25 cellular contexts compared by ENCODE assay signal in the genomic region with DNA sequence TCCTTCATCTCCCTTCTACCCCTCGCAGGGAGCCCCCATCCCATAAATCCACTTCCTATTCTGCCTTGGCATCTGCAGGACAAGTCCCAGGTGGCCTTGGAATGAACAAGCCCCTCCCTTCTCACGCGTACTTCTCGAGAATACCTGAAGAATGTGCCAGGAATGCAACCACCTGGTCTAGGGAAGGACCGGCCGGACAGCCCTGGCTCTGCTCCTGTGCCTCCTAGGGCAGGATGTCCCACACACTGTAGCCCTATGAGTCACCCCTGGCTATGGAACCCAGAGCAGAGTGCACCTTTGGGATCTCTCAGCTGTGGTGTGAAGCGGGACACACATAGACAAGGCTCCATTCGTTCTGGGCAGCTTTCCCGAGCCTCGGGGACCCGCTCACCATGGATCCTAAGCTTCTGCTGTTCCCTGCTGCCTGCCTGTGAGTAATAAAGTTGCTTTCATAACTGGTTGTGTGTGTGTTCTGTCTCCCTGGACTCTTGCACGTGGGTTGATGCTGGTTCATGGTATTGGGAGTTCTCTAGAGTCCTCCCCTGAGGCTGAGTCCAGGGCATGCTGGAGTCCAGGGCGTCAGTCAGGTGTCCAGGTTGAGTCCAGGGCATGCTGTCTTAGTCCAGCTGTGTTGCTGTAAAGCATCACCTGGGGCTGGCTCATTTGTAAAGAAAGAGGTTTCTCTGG. TPM values are rescaled to one million over a fixed set of nuclear protein-coding genes. Genes with fewer than 3 reads are reported as not detected.
DNase-seq lines count a peak whose midpoint lies in the region; ATAC-seq, FAIRE-seq and TF ChIP-seq lines count a peak whose summit lies in the region.
"Had no signal": no experiment of that assay in that cellular context is flagged by ENCODE, and none has a peak within 500 bp of the region (broad histone marks: within the 10 kb centered on the region; RNA-seq: fewer than 3 reads in every experiment).

No MANE protein-coding gene starts in this region.

- H3K9me3 ChIP-seq in H9 (ENCODE audit: control insufficient read depth, low read depth, low read length), result no peaks in the 10 kb centered on the region
- H3K9me3 ChIP-seq in keratinocyte (ENCODE audit: control insufficient read depth, low read depth, low read length), result peaks cover 2% of the 10 kb centered on the region
- H3K9me3 ChIP-seq: breast epithelium, heart right ventricle, ovary, uterus had no signal

- H3K27me3 ChIP-seq in H9 (ENCODE audit: insufficient read depth, low read length), result no peaks in the 10 kb centered on the region; the same call in 1 of the 2 replicates
- H3K27me3 ChIP-seq in keratinocyte (ENCODE audit: control insufficient read depth, extremely low read depth, insufficient read depth, low read length), result peaks cover 9% of the 10 kb centered on the region
- H3K27me3 ChIP-seq: ovary, uterus had no signal

- H3K56ac ChIP-seq in H9 (ENCODE audit: insufficient read length, low read depth, low read length), result no peak overlapping the region

- H3K27me3 Mint-ChIP-seq in H9 (ENCODE audit: low read depth), result peaks cover 59% of the 10 kb centered on the region
- H3K27me3 Mint-ChIP-seq in progenitor cell of endocrine pancreas, result peaks cover 59% of the 10 kb centered on the region
- H3K27me3 Mint-ChIP-seq in activated CD4-positive, alpha-beta T cell treated with anti-CD3 and anti-CD28 coated beads for 36 hours, result peaks cover 10% of the 10 kb centered on the region

- H3K4ac ChIP-seq in H9 (ENCODE audit: low read depth, low read length), result no peak overlapping the region

- no peak overlapping the region for H4K91ac ChIP-seq in H9 (ENCODE audit: insufficient read length, low read depth, low read length)

- TF ChIP-seq CTCF in H9 (conservative IDR thresholded peaks at IDR 0.05), result no peak
- TF ChIP-seq CTCF in keratinocyte (optimal IDR thresholded peaks at IDR 0.05 in 1 of 3, IDR thresholded peaks at IDR 0.05 in 1 of 3, conservative IDR thresholded peaks at IDR 0.05 in 1 of 3; ENCODE audit: extremely low read depth in 1 of 3, insufficient read depth in 2 of 3, low read length in 3 of 3), result no peak
- TF ChIP-seq CTCF in progenitor cell of endocrine pancreas (IDR thresholded peaks at IDR 0.05; ENCODE audit: unreplicated experiment), result no peak

- no peak overlapping the region for H4K5ac ChIP-seq in H9 (ENCODE audit: insufficient read length, low read depth, low read length)

- H3K9ac ChIP-seq in H9 (ENCODE audit: extremely low read depth, insufficient read length, low read length) (no peak overlapping the region), keratinocyte (ENCODE audit: control insufficient read depth, extremely low read depth, insufficient read depth, low read length) (no peak overlapping the region)

- H2BK5ac ChIP-seq in H9 (ENCODE audit: insufficient read length, low read length), result no peak overlapping the region

- H3K27ac Mint-ChIP-seq in H9, result no peak overlapping the region
- H3K27ac Mint-ChIP-seq in progenitor cell of endocrine pancreas, result peak overlapping the region; percentile 47
- no peak overlapping the region for H3K27ac Mint-ChIP-seq in activated CD4-positive, alpha-beta T cell treated with anti-CD3 and anti-CD28 coated beads for 36 hours
- H3K27ac Mint-ChIP-seq: activated CD4-positive, alpha-beta memory T cell treated with anti-CD3 and anti-CD28 coated beads for 36 hours; activated T-helper 1 cell treated with anti-CD3 and anti-CD28 coated beads, Interleukin-12 subunit alpha, Interleukin-12 subunit beta, Interleukin-2, Interleukin-4 antibody, amounts not matched to agents 30 ng/mL and 10 ng/mL and 1 ng/mL, durations not matched to agents 14 hours and 24 hours and 36 hours; stimulated activated naive CD8-positive, alpha-beta T cell treated with anti-CD3 and anti-CD28 coated beads, Interleukin-15, Interleukin-2, amounts not matched to agents 100 ng/mL and 50 ng/mL, for 24 hours had no signal

- H3K36me3 Mint-ChIP-seq in H9 (ENCODE audit: insufficient read depth in 1 of 3, low read depth in 3 of 3) (no peaks in the 10 kb centered on the region; a peak in 1 of 7 replicates), progenitor cell of endocrine pancreas (ENCODE audit: insufficient read depth) (no peaks in the 10 kb centered on the region)
- H3K36me3 Mint-ChIP-seq in activated CD4-positive, alpha-beta T cell treated with anti-CD3 and anti-CD28 coated beads for 36 hours (ENCODE audit: low read depth), result no peaks in the 10 kb centered on the region
- H3K36me3 Mint-ChIP-seq: activated CD4-positive, alpha-beta memory T cell treated with anti-CD3 and anti-CD28 coated beads for 36 hours; CD4-positive, alpha-beta memory T cell had no signal

- peaks cover 0 to 2% of the 10 kb centered on the region in 2 experiments; a peak in 1 of 5 replicates for H3K9me3 Mint-ChIP-seq in H9
- no peaks in the 10 kb centered on the region for H3K9me3 Mint-ChIP-seq in progenitor cell of endocrine pancreas (ENCODE audit: low read depth)
- H3K9me3 Mint-ChIP-seq in activated CD4-positive, alpha-beta T cell treated with anti-CD3 and anti-CD28 coated beads for 36 hours (ENCODE audit: low read depth), result no peaks in the 10 kb centered on the region
- H3K9me3 Mint-ChIP-seq: activated CD4-positive, alpha-beta memory T cell treated with anti-CD3 and anti-CD28 coated beads for 36 hours; activated T-helper 1 cell treated with anti-CD3 and anti-CD28 coated beads, Interleukin-12 subunit alpha, Interleukin-12 subunit beta, Interleukin-2, Interleukin-4 antibody, amounts not matched to agents 30 ng/mL and 10 ng/mL and 1 ng/mL, durations not matched to agents 14 hours and 24 hours and 36 hours; stimulated activated naive CD8-positive, alpha-beta T cell treated with anti-CD3 and anti-CD28 coated beads, Interleukin-15, Interleukin-2, amounts not matched to agents 100 ng/mL and 50 ng/mL, for 24 hours had no signal

- no peak overlapping the region for H3K23ac ChIP-seq in H9 (ENCODE audit: insufficient read length, low read depth, low read length)

- no peak overlapping the region for H2BK15ac ChIP-seq in H9 (ENCODE audit: low read depth, low read length)

- no peak overlapping the region for H2AK5ac ChIP-seq in H9 (ENCODE audit: insufficient read length, low read length)

- no peak overlapping the region for H3K18ac ChIP-seq in H9 (ENCODE audit: insufficient read length, low read depth, low read length)

- no peak for ATAC-seq in activated CD4-positive, alpha-beta T cell treated with anti-CD3 and anti-CD28 coated beads for 36 hours
- ATAC-seq: heart right ventricle, left cardiac atrium had no signal

- FAIRE-seq in keratinocyte (lab: Jason Lieb, UNC), result no peak

- peak overlapping the region; percentile 8; the same call in 1 of the 2 replicates for H3K14ac ChIP-seq in H9 (ENCODE audit: insufficient read depth, low read length)

- H3K23me2 ChIP-seq in H9 (ENCODE audit: insufficient read length, low read depth, low read length, poor library complexity, severe bottlenecking), result no peaks in the 10 kb centered on the region

- H3T11ph ChIP-seq in H9 (ENCODE audit: low read length), result no peak overlapping the region

- no peak overlapping the region for H2BK20ac ChIP-seq in H9 (ENCODE audit: low read depth, low read length, poor library complexity, severe bottlenecking)

- DNase-seq in H9, result peak; percentile 70
- peak; percentile 92 to 97 for DNase-seq in T47D (ENCODE audit: low read depth in 1 of 2, low spot score in 1 of 2)
- DNase-seq in keratinocyte (ENCODE audit: low read depth, low spot score), result peak; percentile 32
- DNase-seq in progenitor cell of endocrine pancreas (ENCODE audit: low spot score, unreplicated experiment), result no peak
- no peak for DNase-seq in activated CD4-positive, alpha-beta T cell treated with anti-CD3 and anti-CD28 coated beads for 4 hours
- no peak for DNase-seq in activated CD4-positive, alpha-beta T cell treated with anti-CD3 and anti-CD28 coated beads for 36 hours
- DNase-seq in stimulated activated CD4-positive, alpha-beta T cell treated with anti-CD3 and anti-CD28 coated beads, Interleukin-4, amount 100 ng/mL, for 24 hours, result no peak
- DNase-seq in occipital lobe (lab: John Stamatoyannopoulos, UW), result no peak
- DNase-seq: activated CD4-positive, alpha-beta memory T cell treated with anti-CD3 and anti-CD28 coated beads for 36 hours; CD4-positive, alpha-beta memory T cell; DMS79; heart right ventricle; left cardiac atrium; MV-4-11; NCI-H2081 treated with DMSO at 0.1 percent for 48 hours; NCI-H510A treated with DMSO at 0.1 percent for 48 hours; Right ventricle myocardium superior; stimulated activated CD4-positive, alpha-beta T cell treated with anti-CD3 and anti-CD28 coated beads, Interleukin-1b, Interleukin-23, amount 100 ng/mL, for 48 hours; uterus had no signal

- H3K4me1 ChIP-seq in H9 (ENCODE audit: insufficient read depth, low read length), result no peaks in the 10 kb centered on the region
- peaks cover 5% of the 10 kb centered on the region for H3K4me1 ChIP-seq in keratinocyte (ENCODE audit: control insufficient read depth, extremely low read depth, insufficient read depth, low read length)
- H3K4me1 ChIP-seq: breast epithelium, heart right ventricle, uterus had no signal

- in situ Hi-C loops in T47D (cut with HindIII; ENCODE audit: low pct_unique_long_range_greater_than_20kb, low sequenced_read_pairs), result no loop called here

- H3K79me1 ChIP-seq in H9 (ENCODE audit: insufficient read depth, low read depth, low read length, poor library complexity, severe bottlenecking), result no peaks in the 10 kb centered on the region

- intact Hi-C loops in activated CD4-positive, alpha-beta T cell treated with anti-CD3 and anti-CD28 coated beads for 36 hours (cut with DNase I, micrococcal nuclease), result no loop called here

- H3K27ac ChIP-seq in H9 (ENCODE audit: insufficient read length, low read depth, low read length) (no peak overlapping the region), keratinocyte (ENCODE audit: control insufficient read depth, insufficient read depth, low read length) (no peak overlapping the region)
- H3K27ac ChIP-seq: breast epithelium, heart right ventricle, ovary, uterus, VCaP had no signal

- no peaks in the 10 kb centered on the region for H3K9me1 ChIP-seq in keratinocyte (ENCODE audit: control insufficient read depth, extremely low read depth, insufficient read depth, low read length)

- H4K20me1 ChIP-seq in H9 (ENCODE audit: control insufficient read depth, insufficient read depth, insufficient read length) (no peaks in the 10 kb centered on the region), keratinocyte (ENCODE audit: control insufficient read depth, extremely low read depth, insufficient read depth, low read length) (no peaks in the 10 kb centered on the region)

- no peak overlapping the region for H4K8ac ChIP-seq in H9 (replicated peaks; ENCODE audit: insufficient read length, low read depth, low read length)

- WGBS in H9 (ENCODE audit: extremely low coverage, insufficient read length, low lambda C conversion rate), result no CpG with 5 or more reads among the region's 13 CpGs

- POLR2A ChIA-PET in activated CD4-positive, alpha-beta T cell treated with anti-CD3 and anti-CD28 coated beads for 36 hours (lab: Charles Lee), result no interaction called here

- H3K4me3 ChIP-seq in keratinocyte (ENCODE audit: control insufficient read depth in 2 of 3, extremely low read depth in 1 of 3, insufficient read depth in 2 of 3, low read depth in 1 of 3, low read length in 3 of 3), result no peak overlapping the region
- H3K4me3 ChIP-seq: breast epithelium, heart right ventricle, ovary, uterus had no signal

- H3K4me3 Mint-ChIP-seq in H9 (no peak overlapping the region), progenitor cell of endocrine pancreas (ENCODE audit: low read depth) (no peak overlapping the region)
- no peak overlapping the region for H3K4me3 Mint-ChIP-seq in activated CD4-positive, alpha-beta T cell treated with anti-CD3 and anti-CD28 coated beads for 36 hours
- H3K4me3 Mint-ChIP-seq: activated CD4-positive, alpha-beta memory T cell treated with anti-CD3 and anti-CD28 coated beads for 36 hours; activated T-helper 1 cell treated with anti-CD3 and anti-CD28 coated beads, Interleukin-12 subunit alpha, Interleukin-12 subunit beta, Interleukin-2, Interleukin-4 antibody, amounts not matched to agents 30 ng/mL and 10 ng/mL and 1 ng/mL, durations not matched to agents 14 hours and 24 hours and 36 hours; CD4-positive, alpha-beta memory T cell; stimulated activated naive CD8-positive, alpha-beta T cell treated with anti-CD3 and anti-CD28 coated beads, Interleukin-15, Interleukin-2, amounts not matched to agents 100 ng/mL and 50 ng/mL, for 24 hours had no signal

- H2AFZ ChIP-seq in H9 (ENCODE audit: low read length), result no peak overlapping the region
- H2AFZ ChIP-seq in keratinocyte (ENCODE audit: control insufficient read depth, low read length), result no peak overlapping the region

- CTCF ChIA-PET in activated CD4-positive, alpha-beta T cell treated with anti-CD3 and anti-CD28 coated beads for 36 hours (lab: Charles Lee), result no interaction called here

- no peak overlapping the region for H2BK120ac ChIP-seq in H9 (ENCODE audit: low read depth, low read length, poor library complexity, severe bottlenecking)

- no peak overlapping the region for H3K4me2 ChIP-seq in H9 (ENCODE audit: insufficient read depth, insufficient read length, low read length)
- no peak overlapping the region for H3K4me2 ChIP-seq in keratinocyte (ENCODE audit: control insufficient read depth, extremely low read depth, insufficient read depth, low read depth, low read length)

- H3K36me3 ChIP-seq in keratinocyte (ENCODE audit: control insufficient read depth in 2 of 2, extremely low read depth in 1 of 2, insufficient read depth in 2 of 2, low read length in 2 of 2), result no peaks in the 10 kb centered on the region
- H3K36me3 ChIP-seq: breast epithelium, heart right ventricle, ovary, uterus had no signal

- dilution Hi-C loops in keratinocyte (cut with MboI; ENCODE audit: extremely low pct_ligation_motif_present, low sequenced_read_pairs), result no loop called here

- H2BK12ac ChIP-seq in H9 (ENCODE audit: insufficient read length, low read depth, low read length), result no peak overlapping the region

- H3K79me2 ChIP-seq in H9 (ENCODE audit: insufficient read depth, low read length) (no peaks in the 10 kb centered on the region; the same call in 1 of the 2 replicates), keratinocyte (ENCODE audit: control insufficient read depth, insufficient read depth, low read length) (no peaks in the 10 kb centered on the region)

- H3K4me1 Mint-ChIP-seq in H9, result peaks cover 0 to 4% of the 10 kb centered on the region in 2 experiments; a peak in 1 of 4 replicates
- peaks cover 3% of the 10 kb centered on the region for H3K4me1 Mint-ChIP-seq in progenitor cell of endocrine pancreas (ENCODE audit: low read depth)
- H3K4me1 Mint-ChIP-seq in activated CD4-positive, alpha-beta T cell treated with anti-CD3 and anti-CD28 coated beads for 36 hours, result no peaks in the 10 kb centered on the region

RNA-seq across cellular contexts. Expression of gene PDE6B, which starts 7.6 kb away (rescaled TPM):
- 10.2 and 10.8 TPM in 2 replicates for total RNA-seq in H9 (2021)
- polyA plus RNA-seq in keratinocyte, result 0.08 to 0.09 TPM in 2 of 3 replicates, not detected in the other
- not detected for polyA plus RNA-seq in keratinocyte (2011; ENCODE audit: low read depth)
- polyA plus RNA-seq in keratinocyte (2011; cell fraction: cytosol; rRNA removed), result 0.09 and 0.17 TPM in 2 replicates
- polyA plus RNA-seq in keratinocyte (2011; cell fraction: nucleus; rRNA removed), result 0.04 TPM in 1 of 2 replicates, not detected in the other
- polyA plus RNA-seq in keratinocyte (2012; ENCODE audit: low replicate concordance), result not detected in 2 replicates
- polyA minus RNA-seq in keratinocyte, result not detected in 3 replicates
- not detected for polyA minus RNA-seq in keratinocyte (2011; cell fraction: cytosol; rRNA and poly(A)+ RNA removed)
- polyA minus RNA-seq in keratinocyte (2011; cell fraction: nucleus; rRNA and poly(A)+ RNA removed), result not detected in 2 replicates
- total RNA-seq in progenitor cell of endocrine pancreas, result 10.4 TPM in 2 replicates
- 10 to 100 TPM; 16.2 to 17.2 TPM for total RNA-seq in activated CD4-positive, alpha-beta T cell treated with anti-CD3 and anti-CD28 coated beads for 36 hours
- total RNA-seq in occipital lobe, result 5.6 TPM

RNA-seq across cellular contexts. Expression of gene TMEM271, which starts 41.7 kb away (rescaled TPM):
- total RNA-seq in H9 (2021) (0.09 TPM in 1 of 2 replicates, not detected in the other), progenitor cell of endocrine pancreas (not detected in 2 replicates), occipital lobe (23.6 TPM)
- not detected in 3 replicates for polyA plus RNA-seq in keratinocyte
- not detected for polyA plus RNA-seq in keratinocyte (2011; ENCODE audit: low read depth)
- not detected in 2 replicates for polyA plus RNA-seq in keratinocyte (2011; cell fraction: cytosol; rRNA removed)
- not detected in 2 replicates for polyA plus RNA-seq in keratinocyte (2011; cell fraction: nucleus; rRNA removed)
- not detected in 2 replicates for polyA plus RNA-seq in keratinocyte (2012; ENCODE audit: low replicate concordance)
- not detected in 3 replicates for polyA minus RNA-seq in keratinocyte
- polyA minus RNA-seq in keratinocyte (2011; cell fraction: cytosol; rRNA and poly(A)+ RNA removed), result not detected
- polyA minus RNA-seq in keratinocyte (2011; cell fraction: nucleus; rRNA and poly(A)+ RNA removed), result not detected in 2 replicates
- not detected for total RNA-seq in activated CD4-positive, alpha-beta T cell treated with anti-CD3 and anti-CD28 coated beads for 36 hours
- total RNA-seq: activated CD4-positive, alpha-beta memory T cell treated with anti-CD3 and anti-CD28 coated beads for 36 hours; activated T-helper 1 cell treated with anti-CD3 and anti-CD28 coated beads, Interleukin-12 subunit alpha, Interleukin-12 subunit beta, Interleukin-2, Interleukin-4 antibody, amounts not matched to agents 30 ng/mL and 10 ng/mL and 1 ng/mL, durations not matched to agents 14 hours and 24 hours and 36 hours; breast epithelium; CD4-positive, alpha-beta memory T cell; heart right ventricle; left cardiac atrium; ovary; Right ventricle myocardium superior; T-helper 1 cell treated with Interleukin-12 subunit alpha and Interleukin-12 subunit beta and Interleukin-4 antibody, amounts not matched to agents 30 ng/mL and 1 ng/mL, for 36 hours; uterus had no signal
- polyA plus RNA-seq: CD4-positive, alpha-beta memory T cell; heart right ventricle; ovary had no signal

RNA-seq across cellular contexts. Expression of gene ATP5ME, which starts 56.3 kb away (rescaled TPM):
- total RNA-seq in H9 (2021) (425 and 433 TPM in 2 replicates), progenitor cell of endocrine pancreas (235 and 236 TPM in 2 replicates), occipital lobe (62.2 TPM)
- 438 to 506 TPM (median 498 TPM) in 3 replicates for polyA plus RNA-seq in keratinocyte
- 767 TPM for polyA plus RNA-seq in keratinocyte (2011; ENCODE audit: low read depth)
- 470 and 607 TPM in 2 replicates for polyA plus RNA-seq in keratinocyte (2011; cell fraction: cytosol; rRNA removed)
- polyA plus RNA-seq in keratinocyte (2011; cell fraction: nucleus; rRNA removed), result 159 and 184 TPM in 2 replicates
- polyA plus RNA-seq in keratinocyte (2012; ENCODE audit: low replicate concordance), result 1,121 and 1,143 TPM in 2 replicates
- 91.8 to 178 TPM (median 141 TPM) in 3 replicates for polyA minus RNA-seq in keratinocyte
- 241 TPM for polyA minus RNA-seq in keratinocyte (2011; cell fraction: cytosol; rRNA and poly(A)+ RNA removed)
- polyA minus RNA-seq in keratinocyte (2011; cell fraction: nucleus; rRNA and poly(A)+ RNA removed), result 12.8 and 13.9 TPM in 2 replicates
- 100 to 1,000 TPM; 147 to 210 TPM for total RNA-seq in activated CD4-positive, alpha-beta T cell treated with anti-CD3 and anti-CD28 coated beads for 36 hours

RNA-seq across cellular contexts. Expression of gene MYL5, which starts 56.6 kb away (rescaled TPM):
- total RNA-seq in H9 (2021), result 18.0 and 18.4 TPM in 2 replicates
- 6.4 to 12.5 TPM (median 8.0 TPM) in 3 replicates for polyA plus RNA-seq in keratinocyte
- 5.7 TPM for polyA plus RNA-seq in keratinocyte (2011; ENCODE audit: low read depth)
- polyA plus RNA-seq in keratinocyte (2011; cell fraction: cytosol; rRNA removed), result 6.8 and 10.3 TPM in 2 replicates
- polyA plus RNA-seq in keratinocyte (2011; cell fraction: nucleus; rRNA removed), result 18.3 and 25.5 TPM in 2 replicates
- polyA plus RNA-seq in keratinocyte (2012; ENCODE audit: low replicate concordance), result 6.6 and 8.3 TPM in 2 replicates
- 3.6 to 7.9 TPM (median 3.9 TPM) in 3 replicates for polyA minus RNA-seq in keratinocyte
- polyA minus RNA-seq in keratinocyte (2011; cell fraction: cytosol; rRNA and poly(A)+ RNA removed), result not detected
- polyA minus RNA-seq in keratinocyte (2011; cell fraction: nucleus; rRNA and poly(A)+ RNA removed), result 5.9 and 9.0 TPM in 2 replicates
- 22.6 and 23.7 TPM in 2 replicates for total RNA-seq in progenitor cell of endocrine pancreas
- total RNA-seq in activated CD4-positive, alpha-beta T cell treated with anti-CD3 and anti-CD28 coated beads for 36 hours, result 10 to 100 TPM; 13.7 to 16.4 TPM
- 4.2 TPM for total RNA-seq in occipital lobe

Comparison
In these comparisons a context has a peak if more than half of its experiments do, and no peak if none do; other contexts are left out.
1. DNase-seq: peak in H9 (single experiment), T47D (2 of 2) and keratinocyte (single experiment); none in progenitor cell of endocrine pancreas (single experiment), activated CD4-positive, alpha-beta T cell treated with anti-CD3 and anti-CD28 coated beads for 4 hours (0 of 2), activated CD4-positive, alpha-beta T cell treated with anti-CD3 and anti-CD28 coated beads for 36 hours (single experiment), stimulated activated CD4-positive, alpha-beta T cell treated with anti-CD3 and anti-CD28 coated beads, Interleukin-4, amount 100 ng/mL, for 24 hours (single experiment) and occipital lobe (single experiment).
2. RNA of gene TMEM271, which starts 41.7 kb away (total RNA-seq): 23.6 TPM in occipital lobe (single experiment); 0.09 TPM in H9, not detected in progenitor cell of endocrine pancreas and not detected in activated CD4-positive, alpha-beta T cell treated with anti-CD3 and anti-CD28 coated beads for 36 hours; every median in the first group is over 10 times any median in the second.